26 cellular contexts compared by ENCODE assay signal in the genomic region with DNA sequence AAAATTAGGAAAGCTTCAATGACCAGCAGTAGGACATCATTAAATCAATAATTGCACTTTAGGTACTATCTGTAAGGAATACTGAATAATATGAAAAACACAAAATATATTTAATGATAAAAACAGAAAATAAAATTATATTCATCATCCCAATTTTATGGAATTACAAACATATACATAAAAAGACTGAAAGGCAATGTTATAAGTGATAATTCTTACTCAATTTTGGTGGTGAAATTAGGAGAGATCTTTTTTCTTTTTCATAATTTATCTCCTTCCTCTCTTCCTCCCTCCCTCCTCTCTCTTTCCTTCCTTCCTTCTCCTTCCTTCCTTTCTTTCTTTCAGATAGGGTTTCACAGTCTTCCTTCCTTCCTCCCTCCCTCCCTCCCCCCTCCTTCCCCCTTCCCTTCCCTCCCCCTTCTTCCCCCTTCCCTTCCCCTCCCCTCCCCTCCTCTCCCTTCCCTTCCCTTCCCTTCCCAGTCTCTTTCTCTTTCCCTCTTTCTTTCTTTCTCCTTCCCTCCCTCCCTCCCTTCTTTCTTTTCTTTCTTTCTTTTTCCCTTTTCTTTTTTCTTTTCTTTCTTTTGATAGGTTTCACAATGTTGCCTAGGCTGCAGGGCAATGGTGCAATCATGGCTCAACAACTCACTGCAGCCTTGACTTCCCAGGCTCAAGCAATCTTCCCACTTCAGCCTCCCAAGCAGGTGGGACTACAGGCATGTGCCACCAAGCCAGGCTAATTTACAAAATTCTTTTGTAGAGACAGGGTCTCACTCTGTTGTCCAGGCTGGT.
"Had no signal": no experiment of that assay in that cellular context is flagged by ENCODE, and none has a peak within 500 bp of the region (broad histone marks: within the 10 kb centered on the region; RNA-seq: fewer than 3 reads in every experiment).

No MANE protein-coding gene starts in this region.

- H3K4me3 Mint-ChIP-seq: activated CD8-positive, alpha-beta T cell treated with anti-CD3 and anti-CD28 coated beads for 36 hours; activated naive CD8-positive, alpha-beta T cell treated with anti-CD3 and anti-CD28 coated beads, Interleukin-2, amount 10 ng/mL, durations not matched to agents 7 days and 5 days; T-helper 17 cell had no signal

- H3K36me3 Mint-ChIP-seq: activated naive CD8-positive, alpha-beta T cell treated with anti-CD3 and anti-CD28 coated beads, Interleukin-2, amount 10 ng/mL, durations not matched to agents 7 days and 5 days had no signal

- H3K27ac Mint-ChIP-seq: activated CD8-positive, alpha-beta T cell treated with anti-CD3 and anti-CD28 coated beads for 36 hours; activated naive CD8-positive, alpha-beta T cell treated with anti-CD3 and anti-CD28 coated beads, Interleukin-2, amount 10 ng/mL, durations not matched to agents 7 days and 5 days; T-helper 17 cell had no signal

- H3K4me3 ChIP-seq: adrenal gland, SJSA1 had no signal

- ATAC-seq: activated CD8-positive, alpha-beta T cell treated with anti-CD3 and anti-CD28 coated beads for 36 hours; PC-3; T-helper 17 cell had no signal

- H3K9me3 ChIP-seq: SJSA1 had no signal

- H3K36me3 ChIP-seq: adrenal gland, SJSA1 had no signal

- H3K27me3 Mint-ChIP-seq: activated CD8-positive, alpha-beta T cell treated with anti-CD3 and anti-CD28 coated beads for 36 hours; T-helper 17 cell had no signal

- DNase-seq: activated CD4-positive, CD25-positive, alpha-beta regulatory T cell; activated CD8-positive, alpha-beta memory T cell treated with anti-CD3 and anti-CD28 coated beads, Interleukin-2, amount 50 U/mL, for 4 hours; activated CD8-positive, alpha-beta T cell treated with anti-CD3 and anti-CD28 coated beads for 36 hours; activated naive CD4-positive, alpha-beta T cell treated with anti-CD3 and anti-CD28 coated beads, Interleukin-2, amount 50 U/mL, for 16 hours; activated naive CD8-positive, alpha-beta T cell treated with anti-CD3 and anti-CD28 coated beads, Interleukin-2, amount 10 ng/mL, durations not matched to agents 7 days and 5 days; aorta; central memory CD4-positive, alpha-beta T cell; MM.1S; NCI-H1092 treated with DMSO at 0.1 percent for 48 hours; NCI-H1417 treated with DMSO at 0.1 percent for 48 hours; NCI-H1694; NCI-H2029; NCI-H345; NCI-H510A; NCI-H69; NK-92 treated with Interleukin-12 subunit alpha and Interleukin-12 subunit beta, amount 100 ng/mL, for 24 hours; PC-3; SHP77; T-helper 17 cell; T-helper 9 cell had no signal

- H3K4me1 ChIP-seq: adrenal gland, SJSA1 had no signal

- FAIRE-seq: bronchial epithelial cell, RCC 7860, TTC549 had no signal

- H3K27ac ChIP-seq: adrenal gland, SJSA1, VCaP had no signal

- H3K27me3 ChIP-seq: adrenal gland, SJSA1 had no signal
